ENCODE assay signal across 1 cellular context in the genomic region with DNA sequence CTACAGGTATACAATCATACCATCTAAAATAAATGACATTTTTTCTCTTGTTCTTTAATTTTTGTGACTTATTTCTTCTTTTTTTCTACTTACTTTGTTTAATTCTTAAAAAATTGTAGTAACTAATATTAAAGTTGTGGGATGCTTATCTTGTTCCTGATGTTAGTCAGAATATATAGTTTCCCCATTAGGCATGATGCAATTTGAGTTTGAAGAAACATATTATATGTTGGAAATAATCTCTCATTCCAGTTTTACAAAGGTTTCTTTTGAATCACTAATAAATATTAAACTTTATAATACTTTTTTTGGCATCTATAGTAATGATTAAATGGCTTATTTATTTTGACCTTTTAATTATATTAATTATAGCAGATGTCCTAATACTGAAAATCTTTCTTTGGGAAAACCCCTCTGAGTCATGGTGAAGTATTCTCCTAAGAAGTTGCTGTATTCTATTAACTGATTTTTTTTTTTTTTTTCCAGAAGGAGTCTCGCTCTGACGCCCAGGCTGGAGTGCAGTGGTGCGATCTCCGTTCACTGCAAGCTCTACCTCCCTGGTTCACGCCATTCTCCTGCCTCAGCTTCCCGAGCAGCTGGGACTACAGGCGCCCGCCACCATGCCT.
TF ChIP-seq lines count a peak whose summit lies in the region.

No MANE protein-coding gene starts in this region.

TF ChIP-seq in SK-N-SH treated with all-trans-retinoic acid at 6 μM for 48 hours, 23 proteins besides CTCF, POLR2A, EP300 and RAD21 (continued from another document):
- TF ChIP-seq, protein P1, sequence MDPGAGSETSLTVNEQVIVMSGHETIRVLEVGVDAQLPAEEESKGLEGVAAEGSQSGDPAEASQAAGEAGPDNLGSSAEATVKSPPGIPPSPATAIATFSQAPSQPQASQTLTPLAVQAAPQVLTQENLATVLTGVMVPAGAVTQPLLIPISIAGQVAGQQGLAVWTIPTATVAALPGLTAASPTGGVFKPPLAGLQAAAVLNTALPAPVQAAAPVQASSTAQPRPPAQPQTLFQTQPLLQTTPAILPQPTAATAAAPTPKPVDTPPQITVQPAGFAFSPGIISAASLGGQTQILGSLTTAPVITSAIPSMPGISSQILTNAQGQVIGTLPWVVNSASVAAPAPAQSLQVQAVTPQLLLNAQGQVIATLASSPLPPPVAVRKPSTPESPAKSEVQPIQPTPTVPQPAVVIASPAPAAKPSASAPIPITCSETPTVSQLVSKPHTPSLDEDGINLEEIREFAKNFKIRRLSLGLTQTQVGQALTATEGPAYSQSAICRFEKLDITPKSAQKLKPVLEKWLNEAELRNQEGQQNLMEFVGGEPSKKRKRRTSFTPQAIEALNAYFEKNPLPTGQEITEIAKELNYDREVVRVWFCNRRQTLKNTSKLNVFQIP (CRISPR knock-in tag; IDR thresholded peaks at IDR 0.05; ENCODE audit: borderline replicate concordance, low read depth), result no peak
- TF ChIP-seq SNAI2 (CRISPR knock-in tag; IDR thresholded peaks at IDR 0.05), result no peak
